In genomic region chr5:80407735-80408474, GRCh38 we compare ENCODE assay signal across 1 cellular context.
TF ChIP-seq lines count a peak whose summit lies in the region.

Gene ZFYVE16 (plus strand): TSS chr5:80408064. CDS start chr5:80434148, 26,084 bp downstream.

TF ChIP-seq in GM12878, 131 proteins besides CTCF, POLR2A, EP300 and RAD21 (continued from another document and continues in another):
- no peak for TF ChIP-seq CEBPZ (IDR thresholded peaks at IDR 0.05; ENCODE audit: low read depth, low read length)
- no peak for TF ChIP-seq RELA (IDR thresholded peaks at IDR 0.05; ENCODE audit: borderline replicate concordance, partially characterized antibody)
- no peak for TF ChIP-seq KAT2A (conservative IDR thresholded peaks at IDR 0.05; ENCODE audit: control insufficient read depth, low read depth, low read length)
- no peak for TF ChIP-seq ATF3 (IDR thresholded peaks at IDR 0.05; ENCODE audit: borderline replicate concordance, extremely low read depth, low read depth, low read length)
- 0 out of 2 replicates have a peak, but pooled peaks have one; percentile 45 for TF ChIP-seq GABPA (IDR thresholded peaks at IDR 0.05; ENCODE audit: low read depth)
- TF ChIP-seq BACH1 (IDR thresholded peaks at IDR 0.05; ENCODE audit: borderline replicate concordance): peak; percentile 82
- TF ChIP-seq JUND (IDR thresholded peaks at IDR 0.05; ENCODE audit: low read depth, low read length): no peak
- no peak for TF ChIP-seq KLF5 (IDR thresholded peaks at IDR 0.05; ENCODE audit: partially characterized antibody)
- TF ChIP-seq STAT1 (conservative IDR thresholded peaks at IDR 0.05): no peak
- TF ChIP-seq RELB (IDR thresholded peaks at IDR 0.05; ENCODE audit: low read depth): no peak; the same call in 1 of the 2 replicates
- TF ChIP-seq BCL11A (IDR thresholded peaks at IDR 0.05; ENCODE audit: low read depth, low read length): no peak
- TF ChIP-seq CHD4 (IDR thresholded peaks at IDR 0.05): no peak
- TF ChIP-seq NR2C2 (IDR thresholded peaks at IDR 0.05; ENCODE audit: borderline replicate concordance, control insufficient read depth, insufficient read length, low read depth): no peak
- TF ChIP-seq KDM1A (IDR thresholded peaks at IDR 0.05; ENCODE audit: borderline replicate concordance): no peak
- peak in 1 of 2 experiments; percentile 8; a peak in 1 of 4 replicates for TF ChIP-seq BHLHE40 (IDR thresholded peaks at IDR 0.05; ENCODE audit: borderline replicate concordance in 1 of 2, low read depth in 2 of 2, low read length in 1 of 2)
- no peak for TF ChIP-seq MTA3 (IDR thresholded peaks at IDR 0.05; ENCODE audit: borderline replicate concordance, low read length)
- no peak for TF ChIP-seq ZNF24 (IDR thresholded peaks at IDR 0.05)
- no peak for TF ChIP-seq PAX5 (IDR thresholded peaks at IDR 0.05; ENCODE audit: borderline replicate concordance, low read depth, low read length)
- TF ChIP-seq MYC (IDR thresholded peaks at IDR 0.05; ENCODE audit: insufficient read depth, insufficient read length, insufficient replicate concordance, low read length, severe bottlenecking): no peak
- no peak for TF ChIP-seq RCOR1 (conservative IDR thresholded peaks at IDR 0.05; ENCODE audit: low read depth, low read length)
- no peak for TF ChIP-seq PAX8 (IDR thresholded peaks at IDR 0.05)
- no peak for TF ChIP-seq SKIL (IDR thresholded peaks at IDR 0.05; ENCODE audit: low read depth, poor library complexity, severe bottlenecking)
- TF ChIP-seq CEBPB (IDR thresholded peaks at IDR 0.05; ENCODE audit: borderline replicate concordance in 1 of 2, low read depth in 2 of 2, low read length in 2 of 2): no peak
- no peak for TF ChIP-seq CHD2 (IDR thresholded peaks at IDR 0.05; ENCODE audit: borderline replicate concordance, low read depth, low read length)
- no peak for TF ChIP-seq HCFC1 (IDR thresholded peaks at IDR 0.05; ENCODE audit: low read length)
- TF ChIP-seq USF1 (IDR thresholded peaks at IDR 0.05; ENCODE audit: borderline replicate concordance, extremely low read length, insufficient read depth, low read depth, low read length): no peak
- TF ChIP-seq ZBED1 (IDR thresholded peaks at IDR 0.05; ENCODE audit: borderline replicate concordance): no peak
- TF ChIP-seq IRF5 (IDR thresholded peaks at IDR 0.05; ENCODE audit: borderline replicate concordance): no peak
- no peak for TF ChIP-seq MEF2B (IDR thresholded peaks at IDR 0.05; ENCODE audit: partially characterized antibody, poor library complexity, severe bottlenecking)
- TF ChIP-seq PKNOX1 (IDR thresholded peaks at IDR 0.05): no peak
- no peak for TF ChIP-seq MYB (IDR thresholded peaks at IDR 0.05; ENCODE audit: borderline replicate concordance, low read depth, low read length)
- TF ChIP-seq REST (IDR thresholded peaks at IDR 0.05; ENCODE audit: low read depth, low read length): 0 out of 2 replicates have a peak, but pooled peaks have one; percentile 7
- no peak for TF ChIP-seq SMC3 (IDR thresholded peaks at IDR 0.05; ENCODE audit: borderline replicate concordance, low read length)
- no peak for TF ChIP-seq CBFB (IDR thresholded peaks at IDR 0.05; ENCODE audit: low read depth)
- TF ChIP-seq YY1 (IDR thresholded peaks at IDR 0.05; ENCODE audit: low read depth, low read length): 0 out of 2 replicates have a peak, but pooled peaks have one; percentile 8
- TF ChIP-seq ZNF207 (IDR thresholded peaks at IDR 0.05; ENCODE audit: borderline replicate concordance): no peak
- peak; percentile 77; the same call in 1 of the 2 replicates for TF ChIP-seq LARP7 (IDR thresholded peaks at IDR 0.05)
- peak; percentile 58; the same call in 1 of the 2 replicates for TF ChIP-seq TAF1 (IDR thresholded peaks at IDR 0.05; ENCODE audit: borderline replicate concordance, low read depth, low read length)
- TF ChIP-seq POLR2AphosphoS5 (IDR thresholded peaks at IDR 0.05; ENCODE audit: low read length): peak; percentile 96
- TF ChIP-seq TCF3 (IDR thresholded peaks at IDR 0.05; ENCODE audit: borderline replicate concordance, insufficient read depth, low read depth, low read length): 0 out of 2 replicates have a peak, but pooled peaks have one; percentile 10
- no peak for TF ChIP-seq MAX (IDR thresholded peaks at IDR 0.05; ENCODE audit: low read depth, low read length)
- no peak for TF ChIP-seq PRDM15 (CRISPR knock-in tag; IDR thresholded peaks at IDR 0.05)
- no peak; the same call in none of the 2 replicates for TF ChIP-seq PML (IDR thresholded peaks at IDR 0.05; ENCODE audit: low read length)
- TF ChIP-seq TBL1XR1 (IDR thresholded peaks at IDR 0.05; ENCODE audit: low read depth, low read length): no peak
- no peak for TF ChIP-seq STAT3 (IDR thresholded peaks at IDR 0.05; ENCODE audit: low read depth, low read length)
